Comparison of ENCODE assay signal across 8 cellular contexts in genomic region chr16:3187798-3188674, GRCh38. TPM values are rescaled to one million over a fixed set of nuclear protein-coding genes. Genes with fewer than 3 reads are reported as not detected.
DNase-seq lines count a peak whose midpoint lies in the region; ATAC-seq, FAIRE-seq and TF ChIP-seq lines count a peak whose summit lies in the region.

OR1F1 (plus strand) TSS chr16:3188204.

- H3K36me3 Mint-ChIP-seq in CD4-positive, alpha-beta T cell (ENCODE audit: low read depth): peaks cover 5% of the 10 kb centered on the region
- peaks cover 11 to 23% of the 10 kb centered on the region in 2 donors for H3K36me3 Mint-ChIP-seq in naive B cell

- peaks cover 55% of the 10 kb centered on the region for H3K4me1 Mint-ChIP-seq in CD4-positive, alpha-beta T cell (ENCODE audit: low read depth)
- H3K4me1 Mint-ChIP-seq in naive B cell: peaks cover 18 to 54% (median 30%) of the 10 kb centered on the region in 3 donors

- H3K36me3 ChIP-seq in small intestine (ENCODE audit: control insufficient read depth in 2 of 2, insufficient read depth in 2 of 2, low read length in 2 of 2): no peaks in the 10 kb centered on the region

- FAIRE-seq in HTR-8/SVneo (lab: Jason Lieb, UNC) (no peak), small intestine (lab: Jason Lieb, UNC) (no peak)

- intact Hi-C loops in CD4-positive, alpha-beta T cell (cut with DNase I, micrococcal nuclease): loop anchor here (5.0 to 10.0 kb wide), 4 partner anchors 36 to 77 kb away; no protein-coding TSS in a partner anchor

- H3K27ac ChIP-seq in CD4-positive, alpha-beta T cell (ENCODE audit: low read depth, low read length): no peak within 1 kb of the TSS
- H3K27ac ChIP-seq in small intestine (ENCODE audit: low read depth in 1 of 2, low read length in 1 of 2): no peak within 1 kb of the TSS

- peaks cover 5% of the 10 kb centered on the region for H3K9me3 ChIP-seq in CD4-positive, alpha-beta T cell (ENCODE audit: control insufficient read depth, low read length)
- H3K9me3 ChIP-seq in small intestine (ENCODE audit: control insufficient read depth, low read depth): no peaks in the 10 kb centered on the region

- peaks cover 68% of the 10 kb centered on the region for H3K27me3 ChIP-seq in CD4-positive, alpha-beta T cell (ENCODE audit: control insufficient read depth, insufficient read depth, low read length)
- H3K27me3 ChIP-seq in small intestine (ENCODE audit: control insufficient read depth in 2 of 2, insufficient read depth in 2 of 2, low read length in 2 of 2): peaks cover 3 to 70% of the 10 kb centered on the region in 2 donors

- POLR2A ChIA-PET in CD4-positive, alpha-beta T cell (lab: Charles Lee): interaction anchor here (0.7 to 3.1 kb wide), 10 partner anchors 14 to 213 kb away, joined by 3 to 13 read pairs (median 4); partner anchors contain the start of genes ZNF174 and ZNF200

- no peak within 1 kb of the TSS for H3K4me3 ChIP-seq in small intestine (ENCODE audit: low read depth in 1 of 2, low read length in 2 of 2)

- 2 to 9% (median 8%) methylated on average over 51 of the region's 51 CpGs for WGBS in small intestine, 3 donors

- H3K27ac Mint-ChIP-seq in CD4-positive, alpha-beta T cell: peak within 1 kb of the TSS; percentile 80
- peak within 1 kb of the TSS in 5 of 6 donors; percentile 68 to 96 (median 89) for H3K27ac Mint-ChIP-seq in naive B cell

- TF ChIP-seq CTCF in CD4-positive, alpha-beta T cell (IDR thresholded peaks at IDR 0.05): no peak

- H3K27me3 Mint-ChIP-seq in CD4-positive, alpha-beta T cell: peaks cover 88% of the 10 kb centered on the region
- H3K27me3 Mint-ChIP-seq in naive B cell: peaks cover 70 to 82% (median 72%) of the 10 kb centered on the region in 3 donors

- peak; percentile 32 for ATAC-seq in CD4-positive, alpha-beta T cell (ENCODE audit: poor library complexity)
- no peak for ATAC-seq in naive B cell (ENCODE audit: low read depth in 2 of 2)
- no peak for ATAC-seq in HG03460 (IDR thresholded peaks at IDR 0.05; ENCODE audit: unreplicated experiment)
- ATAC-seq in HG02610 (IDR thresholded peaks at IDR 0.05; ENCODE audit: unreplicated experiment): no peak

- H3K4me3 Mint-ChIP-seq in CD4-positive, alpha-beta T cell: peak within 1 kb of the TSS; percentile 82
- H3K4me3 Mint-ChIP-seq in naive B cell: peak within 1 kb of the TSS; percentile 43 to 89 (median 68)

- H3K9me3 Mint-ChIP-seq in CD4-positive, alpha-beta T cell: peaks cover 7% of the 10 kb centered on the region
- peaks cover 0 to 42% (median 20%) of the 10 kb centered on the region in 7 donors for H3K9me3 Mint-ChIP-seq in naive B cell

- CTCF ChIA-PET in CD4-positive, alpha-beta T cell (lab: Charles Lee): no interaction called here

- peaks cover 0 to 1% of the 10 kb centered on the region in 2 donors for H3K4me1 ChIP-seq in small intestine (ENCODE audit: control insufficient read depth in 2 of 2, insufficient read depth in 1 of 2, low read depth in 1 of 2, low read length in 1 of 2)

- DNase-seq in CD4-positive, alpha-beta T cell: peak in 5 of 10 experiments; percentile 19 to 51 (median 33)
- DNase-seq in HTR-8/SVneo (ENCODE audit: insufficient read length, low spot score) (peak; percentile 67), T-helper 2 cell (peak in 4 of 5 experiments; percentile 42 to 91 (median 58)), naive B cell (no peak), small intestine (no peak)
- peak; percentile 64 for DNase-seq in central memory CD4-positive, alpha-beta T cell

RNA-seq across cellular contexts. Expression of gene OR1F1, which starts in this region (rescaled TPM):
- not detected for total RNA-seq in CD4-positive, alpha-beta T cell
- polyA plus RNA-seq in naive B cell (ENCODE audit: low read depth in 6 of 6): not detected
- polyA plus RNA-seq in small intestine: not detected

Comparison
In these comparisons a context has a peak if more than half of its experiments do, and no peak if none do; other contexts are left out.
1. Peak in ATAC-seq in CD4-positive, alpha-beta T cell; RNA of the gene not detected or under 1 TPM.
2. DNase-seq: peak in HTR-8/SVneo (single experiment), T-helper 2 cell (4 of 5) and central memory CD4-positive, alpha-beta T cell (single experiment); none in naive B cell (single experiment) and small intestine (single experiment).